In genomic region chr7:75906991-75907667, GRCh38 we compare ENCODE assay signal across 1 cellular context.
TF ChIP-seq lines count a peak whose summit lies in the region.

No MANE protein-coding gene starts in this region.

TF ChIP-seq in HepG2, 621 proteins besides CTCF, POLR2A, EP300 and RAD21 (continued from another document and continues in another):
- TF ChIP-seq ELF4 (CRISPR knock-in tag; IDR thresholded peaks at IDR 0.05; ENCODE audit: borderline replicate concordance) = no peak
- TF ChIP-seq FOXK1 (CRISPR knock-in tag; IDR thresholded peaks at IDR 0.05; ENCODE audit: borderline replicate concordance, low read depth) = peak; percentile 71; the same call in 1 of the 2 replicates
- no peak for TF ChIP-seq ZFX (CRISPR knock-in tag; IDR thresholded peaks at IDR 0.05; ENCODE audit: low read depth)
- no peak for TF ChIP-seq ARNT (IDR thresholded peaks at IDR 0.05)
- TF ChIP-seq PREB (CRISPR knock-in tag; IDR thresholded peaks at IDR 0.05) = no peak
- peak; percentile 65 for TF ChIP-seq ZNF503 (CRISPR knock-in tag; IDR thresholded peaks at IDR 0.05)
- TF ChIP-seq ZNF746 (CRISPR knock-in tag; IDR thresholded peaks at IDR 0.05) = no peak
- peak; percentile 85 for TF ChIP-seq ATF2 (CRISPR knock-in tag; IDR thresholded peaks at IDR 0.05)
- peak; percentile 85 to 87 for TF ChIP-seq NR2F1 (CRISPR knock-in tag; IDR thresholded peaks at IDR 0.05)
- TF ChIP-seq DZIP1 (CRISPR knock-in tag; IDR thresholded peaks at IDR 0.05) = no peak
- no peak for TF ChIP-seq ZBTB40 (IDR thresholded peaks at IDR 0.05)
- TF ChIP-seq ZBTB40 (CRISPR knock-in tag; IDR thresholded peaks at IDR 0.05) = no peak; the same call in 1 of the 2 replicates
- TF ChIP-seq RFX3 (CRISPR knock-in tag; IDR thresholded peaks at IDR 0.05) = no peak
- TF ChIP-seq ZNF414 (CRISPR knock-in tag; IDR thresholded peaks at IDR 0.05) = no peak; the same call in 1 of the 2 replicates
- 0 out of 2 replicates have a peak, but pooled peaks have one; percentile 44 for TF ChIP-seq FOXO1 (CRISPR knock-in tag; IDR thresholded peaks at IDR 0.05)
- TF ChIP-seq SMAD9 (CRISPR knock-in tag; IDR thresholded peaks at IDR 0.05) = no peak
- TF ChIP-seq KLF12 (CRISPR knock-in tag; IDR thresholded peaks at IDR 0.05; ENCODE audit: borderline replicate concordance) = 0 out of 2 replicates have a peak, but pooled peaks have one; percentile 40
- no peak for TF ChIP-seq REL (CRISPR knock-in tag; conservative IDR thresholded peaks at IDR 0.05)
- TF ChIP-seq HMG20B (CRISPR knock-in tag; conservative IDR thresholded peaks at IDR 0.05) = peak; percentile 69
- TF ChIP-seq MATR3 (CRISPR knock-in tag; IDR thresholded peaks at IDR 0.05) = no peak
- no peak for TF ChIP-seq HNF1B (CRISPR knock-in tag; IDR thresholded peaks at IDR 0.05)
- no peak for TF ChIP-seq THAP8 (CRISPR knock-in tag; IDR thresholded peaks at IDR 0.05; ENCODE audit: borderline replicate concordance)
- TF ChIP-seq ZNF513 (CRISPR knock-in tag; conservative IDR thresholded peaks at IDR 0.05) = no peak
- TF ChIP-seq DNMT3B (CRISPR knock-in tag; conservative IDR thresholded peaks at IDR 0.05) = no peak
- 0 out of 2 replicates have a peak, but pooled peaks have one; percentile 4 for TF ChIP-seq KMT2A (CRISPR knock-in tag; IDR thresholded peaks at IDR 0.05)
- TF ChIP-seq GZF1 (CRISPR knock-in tag; IDR thresholded peaks at IDR 0.05) = peak; percentile 58; the same call in 1 of the 2 replicates
- peak; percentile 78; the same call in 1 of the 2 replicates for TF ChIP-seq CEBPB (IDR thresholded peaks at IDR 0.05; ENCODE audit: borderline replicate concordance, low read depth, low read length)
- no peak for TF ChIP-seq SP2 (CRISPR knock-in tag; IDR thresholded peaks at IDR 0.05)
- TF ChIP-seq RFXANK (CRISPR knock-in tag; IDR thresholded peaks at IDR 0.05) = no peak
- no peak for TF ChIP-seq ZNF225 (CRISPR knock-in tag; IDR thresholded peaks at IDR 0.05)
- TF ChIP-seq SATB2 (CRISPR knock-in tag; IDR thresholded peaks at IDR 0.05) = no peak
- TF ChIP-seq ZNF24 (IDR thresholded peaks at IDR 0.05) = no peak
- TF ChIP-seq TCF12 (IDR thresholded peaks at IDR 0.05) = no peak
- TF ChIP-seq TCF12 (CRISPR knock-in tag; IDR thresholded peaks at IDR 0.05) = no peak; the same call in 1 of the 2 replicates
- TF ChIP-seq YEATS4 (CRISPR knock-in tag; IDR thresholded peaks at IDR 0.05; ENCODE audit: borderline replicate concordance) = peak; percentile 63; the same call in 1 of the 2 replicates
- no peak for TF ChIP-seq ZNF724P (CRISPR knock-in tag; IDR thresholded peaks at IDR 0.05; ENCODE audit: borderline replicate concordance)
- no peak for TF ChIP-seq ZNF335 (CRISPR knock-in tag; IDR thresholded peaks at IDR 0.05)
- peak; percentile 94 for TF ChIP-seq HNF4A (CRISPR knock-in tag; IDR thresholded peaks at IDR 0.05)
- TF ChIP-seq CEBPG (CRISPR knock-in tag; IDR thresholded peaks at IDR 0.05) = peak; percentile 78
- TF ChIP-seq ZNF383 (CRISPR knock-in tag; IDR thresholded peaks at IDR 0.05; ENCODE audit: borderline replicate concordance) = no peak
- TF ChIP-seq NONO (IDR thresholded peaks at IDR 0.05) = no peak
- TF ChIP-seq NONO (CRISPR knock-in tag; conservative IDR thresholded peaks at IDR 0.05) = no peak
- TF ChIP-seq SMYD3 (CRISPR knock-in tag; IDR thresholded peaks at IDR 0.05) = no peak
- TF ChIP-seq CCAR2 (optimal IDR thresholded peaks at IDR 0.05; ENCODE audit: low read depth, low read length) = peak; percentile 90
- TF ChIP-seq HOXA5 (CRISPR knock-in tag; IDR thresholded peaks at IDR 0.05) = peak; percentile 21; the same call in 1 of the 2 replicates
- TF ChIP-seq MXI1 (IDR thresholded peaks at IDR 0.05; ENCODE audit: borderline replicate concordance, low read depth, low read length) = no peak; the same call in 2 of the 3 replicates
